Comparison of ENCODE assay signal across 8 cellular contexts in the genomic region with DNA sequence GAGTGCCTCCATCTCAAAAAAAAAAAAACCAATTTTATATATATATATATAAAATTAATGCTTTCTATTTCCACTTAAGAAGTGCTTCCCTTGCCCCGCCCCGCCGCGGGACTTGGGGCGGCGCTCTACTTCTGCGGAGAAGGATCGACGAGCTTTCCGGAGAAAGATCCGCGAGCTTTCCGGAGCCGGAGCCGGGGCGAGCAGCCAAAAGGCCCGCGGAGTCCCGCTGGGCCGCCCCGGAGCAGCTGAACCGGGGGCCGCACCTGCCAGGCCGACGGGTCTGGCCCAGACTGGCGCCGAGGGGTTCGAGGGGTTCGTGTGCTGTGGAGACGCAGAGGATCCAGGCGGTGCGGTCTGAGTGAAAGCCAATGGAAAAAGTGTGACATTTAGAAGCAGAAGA. TPM values are rescaled to one million over a fixed set of nuclear protein-coding genes. Genes with fewer than 3 reads are reported as not detected.
DNase-seq lines count a peak whose midpoint lies in the region; ATAC-seq and TF ChIP-seq lines count a peak whose summit lies in the region.

No MANE protein-coding gene starts in this region.

- H3K9me3 ChIP-seq in psoas muscle = no peaks in the 10 kb centered on the region

- POLR2A ChIA-PET in BJ (lab: Charles Lee) = no interaction called here

- CTCF ChIA-PET in BJ (lab: Yijun Ruan, JAX) = interaction anchor here (0.6 kb wide), 1 partner anchor 94 kb away, joined by 3 read pairs; no protein-coding TSS in a partner anchor

- H3K27me3 ChIP-seq in BJ (ENCODE audit: control insufficient read depth, insufficient read depth, low read length) (no peaks in the 10 kb centered on the region), psoas muscle (ENCODE audit: insufficient read depth in 3 of 3, low read length in 2 of 3) (peaks cover 0 to 30% (median 3%) of the 10 kb centered on the region in 3 donors)

- no peaks in the 10 kb centered on the region; the same call in 1 of the 2 replicates for H3K36me3 ChIP-seq in BJ (ENCODE audit: control insufficient read depth, insufficient read depth, low read length)
- no peaks in the 10 kb centered on the region for H3K36me3 ChIP-seq in psoas muscle (ENCODE audit: insufficient read depth in 1 of 2, low read depth in 1 of 2)

- intact Hi-C loops in psoas muscle (cut with DNase I) = no loop called here

- peak overlapping the region; percentile 36 for H3K27ac ChIP-seq in psoas muscle

- H3K4me1 ChIP-seq in psoas muscle = no peaks in the 10 kb centered on the region

- ATAC-seq in psoas muscle = peak in 2 of 4 donors; percentile 16 to 54
- ATAC-seq in GM18505 (IDR thresholded peaks at IDR 0.05; ENCODE audit: unreplicated experiment) = no peak

- H3K4me3 ChIP-seq in BJ (ENCODE audit: low read depth, low read length) (peak overlapping the region; percentile 7), psoas muscle (peak overlapping the region; percentile 59)

- TF ChIP-seq POLR2A in GM18505 (IDR thresholded peaks at IDR 0.05; ENCODE audit: borderline replicate concordance, extremely low read depth, insufficient read depth, insufficient read length) = no peak

- WGBS in psoas muscle, 3 donors = 3 to 7% (median 3%) methylated on average over 29 to 32 of the region's 32 CpGs

- DNase-seq in BJ (ENCODE audit: low read depth) (no peak), globus pallidus (ENCODE audit: low spot score) (peak; percentile 7), psoas muscle (peak; percentile 66 to 79), NCI-H1417 treated with DMSO at 0.1 percent for 48 hours (lab: John Stamatoyannopoulos, UW) (no peak), occipital lobe (lab: John Stamatoyannopoulos, UW) (no peak), SKM-1 (lab: John Stamatoyannopoulos, UW; ENCODE audit: unreplicated experiment) (no peak)
- peak; percentile 19 to 20 for DNase-seq in activated T-cell treated with anti-CD3 and anti-CD28 coated beads, Interleukin-2, amount 50 U/mL, for 48 hours

- TF ChIP-seq CTCF in BJ (IDR thresholded peaks at IDR 0.05; ENCODE audit: insufficient read depth, low read depth, low read length) = no peak
- no peak for TF ChIP-seq CTCF in psoas muscle (IDR thresholded peaks at IDR 0.05)

RNA-seq across cellular contexts. Expression of a gene that starts 50.7 kb away (rescaled TPM):
- polyA plus RNA-seq in BJ (2011; rRNA removed) (0.06 TPM in 1 of 2 replicates, not detected in the other), psoas muscle (under 1 TPM in 1 of 3 donors, not detected in 2; 0.05 TPM)
- not detected in 2 replicates for polyA minus RNA-seq in BJ (2011; rRNA and poly(A)+ RNA removed)
- total RNA-seq in psoas muscle (not detected), occipital lobe (2.2 TPM)

Comparison
In these comparisons a context has a peak if more than half of its experiments do, and no peak if none do; other contexts are left out.
1. DNase-seq: peak in activated T-cell treated with anti-CD3 and anti-CD28 coated beads, Interleukin-2, amount 50 U/mL, for 48 hours (2 of 2), globus pallidus (single experiment) and psoas muscle (2 of 2); none in BJ (single experiment), NCI-H1417 treated with DMSO at 0.1 percent for 48 hours (single experiment), occipital lobe (single experiment) and SKM-1 (single experiment).